ENCODE assay signal across 14 cellular contexts in genomic region chr19:49125025-49125731, GRCh38. TPM values are rescaled to one million over a fixed set of nuclear protein-coding genes. Genes with fewer than 3 reads are reported as not detected.
DNase-seq lines count a peak whose midpoint lies in the region; ATAC-seq and TF ChIP-seq lines count a peak whose summit lies in the region.
"Had no signal": no experiment of that assay in that cellular context is flagged by ENCODE, and none has a peak within 500 bp of the region (broad histone marks: within the 10 kb centered on the region; RNA-seq: fewer than 3 reads in every experiment).

No MANE protein-coding gene starts in this region.

- CTCF ChIA-PET in Calu3 (lab: Charles Lee) = interaction anchor here (0.6 to 1.2 kb wide), 2 partner anchors 24 to 27 kb away, joined by 3 read pairs; no protein-coding TSS in a partner anchor
- CTCF ChIA-PET in Panc1 (lab: Charles Lee) = no interaction called here

- ATAC-seq in Panc1 = peak; percentile 44

- peaks cover 3% of the 10 kb centered on the region; the same call in 1 of the 2 replicates for H3K4me1 ChIP-seq in Panc1 (ENCODE audit: control insufficient read depth, insufficient read depth, low read length)

- no peak overlapping the region for H3K27ac Mint-ChIP-seq in Calu3 (ENCODE audit: unreplicated experiment)
- H3K27ac Mint-ChIP-seq: activated CD4-positive, alpha-beta memory T cell treated with anti-CD3 and anti-CD28 coated beads, Interleukin-2, amount 10 ng/mL, durations not matched to agents 7 days and 5 days had no signal

- DNase-seq in Calu3 = peak; percentile 15
- DNase-seq in Panc1 (ENCODE audit: low read depth, low spot score) = no peak
- peak; percentile 60 for DNase-seq in iPS-NIHi7 (ENCODE audit: extremely low spot score)
- DNase-seq in NCI-H187 treated with DMSO at 0.1 percent for 48 hours (lab: John Stamatoyannopoulos, UW) = no peak
- no peak for DNase-seq in NCI-H510A (lab: John Stamatoyannopoulos, UW)
- no peak for DNase-seq in COLO829 (ENCODE audit: low spot score)
- DNase-seq: activated CD4-positive, alpha-beta memory T cell treated with anti-CD3 and anti-CD28 coated beads, Interleukin-2, amount 10 ng/mL, durations not matched to agents 7 days and 5 days; central memory CD4-positive, alpha-beta T cell; OCI-M1 had no signal

- H3K4me3 Mint-ChIP-seq in Calu3 (ENCODE audit: low read depth, unreplicated experiment) = peak overlapping the region; percentile 17
- H3K4me3 Mint-ChIP-seq: activated CD4-positive, alpha-beta memory T cell treated with anti-CD3 and anti-CD28 coated beads, Interleukin-2, amount 10 ng/mL, durations not matched to agents 7 days and 5 days had no signal

- H3K27me3 ChIP-seq in Panc1 (ENCODE audit: control insufficient read depth, insufficient read depth, low read length) = no peaks in the 10 kb centered on the region

- peaks cover 21% of the 10 kb centered on the region for H3K4me1 Mint-ChIP-seq in Calu3 (ENCODE audit: low read depth, unreplicated experiment)

- H3K36me3 ChIP-seq in Panc1 (ENCODE audit: control insufficient read depth, insufficient read depth, low read length) = no peaks in the 10 kb centered on the region

- BruUV-seq in Calu3 (replicated peaks; lab: Mats Ljungman, UMichigan) (no TSS peak), Panc1 (replicated peaks; lab: Mats Ljungman, UMichigan) (no TSS peak)

- intact Hi-C loops in Calu3 (cut with micrococcal nuclease; ENCODE audit: unreplicated experiment) = no loop called here
- intact Hi-C loops in Panc1 (cut with micrococcal nuclease; ENCODE audit: unreplicated experiment) = no loop called here

- H3K27ac ChIP-seq in Panc1 (ENCODE audit: low read length) = peak overlapping the region; percentile 51
- H3K27ac ChIP-seq: KMS-11 had no signal

- H3K4me3 ChIP-seq in Panc1 (ENCODE audit: low read depth in 2 of 2, low read length in 2 of 2) = peak overlapping the region; percentile 20 to 45

- H3K27me3 Mint-ChIP-seq in Calu3 (ENCODE audit: unreplicated experiment) = peaks cover 28% of the 10 kb centered on the region

- no peak for TF ChIP-seq CTCF in Calu3 (IDR thresholded peaks at IDR 0.05; ENCODE audit: unreplicated experiment)
- TF ChIP-seq CTCF in Panc1 (IDR thresholded peaks at IDR 0.05) = no peak

- peaks cover 17% of the 10 kb centered on the region for H3K36me3 Mint-ChIP-seq in Calu3 (ENCODE audit: insufficient read depth, unreplicated experiment)

- in situ Hi-C loops in Panc1 (cut with HindIII; ENCODE audit: low pct_unique_long_range_greater_than_20kb, low sequenced_read_pairs) = no loop called here

- POLR2A ChIA-PET in Panc1 (lab: Charles Lee) = no interaction called here

- peaks cover 2% of the 10 kb centered on the region for H3K9me3 Mint-ChIP-seq in Calu3 (ENCODE audit: low read depth, unreplicated experiment)
- H3K9me3 Mint-ChIP-seq: activated CD4-positive, alpha-beta memory T cell treated with anti-CD3 and anti-CD28 coated beads, Interleukin-2, amount 10 ng/mL, durations not matched to agents 7 days and 5 days had no signal

- no peaks in the 10 kb centered on the region for H3K9me3 ChIP-seq in Panc1 (ENCODE audit: control insufficient read depth, insufficient read depth, low read depth, low read length)

RNA-seq across cellular contexts. Expression of gene PPFIA3, which starts 5.8 kb away (rescaled TPM):
- total RNA-seq in Calu3 (2022) = 4.9 and 6.0 TPM in 2 replicates
- total RNA-seq in Panc1 (2021; ENCODE audit: unreplicated experiment) = 21.7 TPM
- 22.2 TPM for polyA plus RNA-seq in Panc1 (2012; ENCODE audit: insufficient read length)

RNA-seq across cellular contexts. Expression of gene C19orf73, which starts 6.2 kb away (rescaled TPM):
- total RNA-seq in Calu3 (2022) (1.9 and 2.0 TPM in 2 replicates), Panc1 (2021; ENCODE audit: unreplicated experiment) (1.4 TPM)
- polyA plus RNA-seq in Panc1 (2012; ENCODE audit: insufficient read length) = 1.4 TPM

RNA-seq across cellular contexts. Expression of gene LIN7B, which starts 11.0 kb away (rescaled TPM):
- total RNA-seq in Calu3 (2022) = 7.0 and 7.5 TPM in 2 replicates
- 6.4 TPM for total RNA-seq in Panc1 (2021; ENCODE audit: unreplicated experiment)
- 12.9 TPM for polyA plus RNA-seq in Panc1 (2012; ENCODE audit: insufficient read length)

RNA-seq across cellular contexts. Expression of gene HRC, which starts 30.0 kb away (rescaled TPM):
- not detected in 2 replicates for total RNA-seq in Calu3 (2022)
- 0.13 TPM for total RNA-seq in Panc1 (2021; ENCODE audit: unreplicated experiment)
- 0.61 TPM for polyA plus RNA-seq in Panc1 (2012; ENCODE audit: insufficient read length)
- total RNA-seq: activated CD4-positive, alpha-beta memory T cell treated with anti-CD3 and anti-CD28 coated beads, Interleukin-2, amount 10 ng/mL, durations not matched to agents 7 days and 5 days; Daoy; fibroblast of lung; kidney epithelial cell; T-helper 2 cell treated with Interferon-gamma antibody and Interleukin-4, amounts not matched to agents 100 ng/mL and 5 ng/mL, for 36 hours had no signal

RNA-seq across cellular contexts. Expression of gene TRPM4, which starts 32.4 kb away (rescaled TPM):
- total RNA-seq in Calu3 (2022) (70.0 and 79.9 TPM in 2 replicates), Panc1 (2021; ENCODE audit: unreplicated experiment) (19.4 TPM)
- polyA plus RNA-seq in Panc1 (2012; ENCODE audit: insufficient read length) = 20.3 TPM

Comparison
In these comparisons a context has a peak if more than half of its experiments do, and no peak if none do; other contexts are left out.
1. DNase-seq: peak in Calu3 (single experiment) and iPS-NIHi7 (single experiment); none in Panc1 (single experiment), NCI-H187 treated with DMSO at 0.1 percent for 48 hours (single experiment), NCI-H510A (single experiment) and COLO829 (single experiment).